Comparison of ENCODE assay signal across 8 cellular contexts in the genomic region with DNA sequence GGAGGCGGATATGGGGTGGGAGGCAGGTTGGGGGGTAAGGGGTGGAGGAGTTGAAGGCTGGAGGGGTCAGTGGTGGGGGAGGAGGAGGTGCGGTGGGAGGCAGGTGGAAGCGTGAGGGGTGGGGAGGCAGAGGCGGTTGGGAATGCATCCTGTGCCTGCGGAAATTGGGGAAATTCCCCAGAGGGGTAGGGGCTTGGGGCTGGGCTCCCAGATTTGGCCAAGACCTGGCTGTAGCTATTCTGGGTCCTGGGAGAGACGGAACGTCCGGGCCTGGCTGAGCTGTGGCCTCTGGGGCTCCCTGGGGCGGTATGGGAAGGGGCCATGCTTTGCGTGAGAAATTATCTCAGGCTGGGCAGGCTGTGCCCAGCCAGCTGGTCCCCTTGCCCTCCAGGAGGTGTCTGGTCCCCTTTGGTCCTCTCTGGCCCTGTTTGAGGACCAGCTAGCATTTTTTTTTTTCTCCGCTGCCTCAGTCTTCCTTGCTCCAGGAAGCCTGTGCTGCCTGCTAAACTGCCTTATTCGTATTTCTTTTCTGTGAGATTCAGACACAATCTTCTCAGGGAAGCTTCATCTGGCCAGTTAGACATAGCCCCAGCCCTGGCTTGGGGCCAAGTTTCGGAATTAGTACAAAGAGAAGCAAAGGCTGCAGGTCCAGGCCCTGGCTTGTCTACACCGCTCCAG. TPM values are rescaled to one million over a fixed set of nuclear protein-coding genes. Genes with fewer than 3 reads are reported as not detected.
DNase-seq lines count a peak whose midpoint lies in the region; ATAC-seq and TF ChIP-seq lines count a peak whose summit lies in the region.

No MANE protein-coding gene starts in this region.

- TF ChIP-seq POLR2A in Peyer's patch (IDR thresholded peaks at IDR 0.05) = no peak

- H3K36me3 ChIP-seq in Peyer's patch = no peaks in the 10 kb centered on the region
- no peaks in the 10 kb centered on the region for H3K36me3 ChIP-seq in esophagus (ENCODE audit: control insufficient read depth in 2 of 2, insufficient read depth in 2 of 2, low read length in 1 of 2)

- DNase-seq in DMS 273 (lab: John Stamatoyannopoulos, UW; ENCODE audit: unreplicated experiment) (peak; percentile 79), GM19240 (ENCODE audit: insufficient read length, low spot score) (peak; percentile 56), Peyer's patch (peak in 2 of 3 donors; percentile 79 to 87), myocyte (ENCODE audit: low read depth) (peak; percentile 36), T-helper 2 cell (no peak)
- no peak for DNase-seq in activated naive CD4-positive, alpha-beta T cell treated with anti-CD3 and anti-CD28 coated beads, Interleukin-2, amount 50 U/mL, for 16 hours

- H3K27me3 ChIP-seq in Peyer's patch (no peaks in the 10 kb centered on the region), esophagus (ENCODE audit: control insufficient read depth in 1 of 2, insufficient read depth in 2 of 2, low read length in 2 of 2) (no peaks in the 10 kb centered on the region)

- H3K27ac ChIP-seq in Peyer's patch (peak overlapping the region; percentile 26 to 73 (median 68)), esophagus (ENCODE audit: low read depth in 2 of 2, low read length in 1 of 2) (peak overlapping the region; percentile 6)

- 17 to 29% methylated on average over 13 to 14 of the region's 14 CpGs for WGBS in esophagus, 2 donors

- no peak for TF ChIP-seq CTCF in Peyer's patch (IDR thresholded peaks at IDR 0.05)

- H3K4me3 ChIP-seq in Peyer's patch = peak overlapping the region in 2 of 4 donors; percentile 20 to 46
- H3K4me3 ChIP-seq in esophagus (ENCODE audit: low read depth in 1 of 2, low read length in 2 of 2) = no peak overlapping the region

- ATAC-seq in HG03342 (IDR thresholded peaks at IDR 0.05; ENCODE audit: unreplicated experiment) = peak; percentile 84

- H3K4me1 ChIP-seq in Peyer's patch (peaks cover 0 to 12% (median 5%) of the 10 kb centered on the region in 4 donors), esophagus (ENCODE audit: control insufficient read depth in 2 of 2, insufficient read depth in 2 of 2, low read length in 1 of 2) (peaks cover 4 to 5% of the 10 kb centered on the region in 2 donors)

- H3K9me3 ChIP-seq in Peyer's patch = no peaks in the 10 kb centered on the region
- H3K9me3 ChIP-seq in esophagus (ENCODE audit: control insufficient read depth in 2 of 2, insufficient read depth in 1 of 2, low read depth in 1 of 2, low read length in 1 of 2) = no peaks in the 10 kb centered on the region

RNA-seq across cellular contexts. Expression of a gene that starts 7.3 kb away (rescaled TPM):
- total RNA-seq in Peyer's patch (10 to 100 TPM in 2 of 4 donors, 1 to 10 TPM in 2; 3.9 to 19.0 (median 7.7) TPM), myocyte (13.1 and 16.1 TPM in 2 replicates)
- polyA plus RNA-seq in esophagus = 1 to 10 TPM; 2.7 to 2.8 TPM
- 30.3 TPM for polyA plus RNA-seq in myocyte (2012)

RNA-seq across cellular contexts. Expression of a gene that starts 27.2 kb away (rescaled TPM):
- total RNA-seq in Peyer's patch (100 to 1,000 TPM; 574 to 927 (median 633) TPM), myocyte (823 and 904 TPM in 2 replicates)
- polyA plus RNA-seq in esophagus = 100 to 1,000 TPM; 260 to 626 TPM
- 2,496 TPM for polyA plus RNA-seq in myocyte (2012)

RNA-seq across cellular contexts. Expression of a gene that starts 54.8 kb away (rescaled TPM):
- total RNA-seq in Peyer's patch = 100 to 1,000 TPM in 1 of 4 donors, 10 to 100 TPM in 3; 49.0 to 109 (median 79.3) TPM
- polyA plus RNA-seq in esophagus = 1 to 10 TPM; 1.3 to 2.8 TPM
- 8.2 and 10.7 TPM in 2 replicates for total RNA-seq in myocyte
- polyA plus RNA-seq in myocyte (2012) = 15.6 TPM

Comparison
In these comparisons a context has a peak if more than half of its experiments do, and no peak if none do; other contexts are left out.
1. DNase-seq: peak in DMS 273 (single experiment), GM19240 (single experiment), Peyer's patch (2 of 3) and myocyte (single experiment); none in T-helper 2 cell (0 of 5) and activated naive CD4-positive, alpha-beta T cell treated with anti-CD3 and anti-CD28 coated beads, Interleukin-2, amount 50 U/mL, for 16 hours (single experiment).